Comparison of ENCODE assay signal across 18 cellular contexts in genomic region chr10:92305133-92306072, GRCh38.
"Had no signal": no experiment of that assay in that cellular context is flagged by ENCODE, and none has a peak within 500 bp of the region (broad histone marks: within the 10 kb centered on the region; RNA-seq: fewer than 3 reads in every experiment).

No MANE protein-coding gene starts in this region.

- H3K4me3 ChIP-seq: lung, pancreas, tibial artery, vagina had no signal

- H3K9me3 Mint-ChIP-seq: activated naive CD8-positive, alpha-beta T cell treated with anti-CD3 and anti-CD28 coated beads, Interleukin-2, amount 10 ng/mL, durations not matched to agents 7 days and 5 days; brain; T-helper 1 cell treated with Interleukin-12 subunit alpha and Interleukin-12 subunit beta and Interleukin-4 antibody, amounts not matched to agents 30 μg/mL and 1 μg/mL, for 36 hours had no signal

- DNase-seq: activated CD4-positive, alpha-beta T cell treated with anti-CD3 and anti-CD28 coated beads for 4 hours; activated CD8-positive, alpha-beta memory T cell treated with anti-CD3 and anti-CD28 coated beads, Interleukin-2, amount 50 U/mL, for 4 hours; activated CD8-positive, alpha-beta T cell treated with anti-CD3 and anti-CD28 coated beads, Interleukin-2, amount 10 ng/mL, durations not matched to agents 7 days and 5 days; activated naive CD8-positive, alpha-beta T cell treated with anti-CD3 and anti-CD28 coated beads, Interleukin-2, amount 10 ng/mL, durations not matched to agents 7 days and 5 days; central memory CD4-positive, alpha-beta T cell; cortex of kidney; effector CD8-positive, alpha-beta T cell; foreskin keratinocyte; glutamatergic neuron; hypothalamus; pancreas; stimulated activated CD4-positive, alpha-beta T cell treated with anti-CD3 and anti-CD28 coated beads, Interleukin-2, amount 100 ng/mL, for 24 hours; tibial artery; WERI-Rb-1 had no signal

- H3K9me3 ChIP-seq: pancreas, tibial artery, vagina had no signal

- H3K4me1 ChIP-seq: tibial artery had no signal

- H3K27me3 Mint-ChIP-seq: activated naive CD8-positive, alpha-beta T cell treated with anti-CD3 and anti-CD28 coated beads, Interleukin-2, amount 10 ng/mL, durations not matched to agents 7 days and 5 days; brain had no signal

- H3K4me3 Mint-ChIP-seq: activated CD8-positive, alpha-beta T cell treated with anti-CD3 and anti-CD28 coated beads, Interleukin-2, amount 10 ng/mL, durations not matched to agents 7 days and 5 days; activated naive CD8-positive, alpha-beta T cell treated with anti-CD3 and anti-CD28 coated beads, Interleukin-2, amount 10 ng/mL, durations not matched to agents 7 days and 5 days; brain; T-helper 1 cell treated with Interleukin-12 subunit alpha and Interleukin-12 subunit beta and Interleukin-4 antibody, amounts not matched to agents 30 μg/mL and 1 μg/mL, for 36 hours had no signal

- H3K27ac Mint-ChIP-seq: activated CD8-positive, alpha-beta T cell treated with anti-CD3 and anti-CD28 coated beads, Interleukin-2, amount 10 ng/mL, durations not matched to agents 7 days and 5 days; activated naive CD8-positive, alpha-beta T cell treated with anti-CD3 and anti-CD28 coated beads, Interleukin-2, amount 10 ng/mL, durations not matched to agents 7 days and 5 days; brain; T-helper 1 cell treated with Interleukin-12 subunit alpha and Interleukin-12 subunit beta and Interleukin-4 antibody, amounts not matched to agents 30 μg/mL and 1 μg/mL, for 36 hours had no signal

- ATAC-seq: activated CD8-positive, alpha-beta T cell treated with anti-CD3 and anti-CD28 coated beads, Interleukin-2, amount 10 ng/mL, durations not matched to agents 7 days and 5 days; foreskin keratinocyte; pancreas had no signal

- H3K36me3 ChIP-seq: pancreas, vagina had no signal

- H3K27ac ChIP-seq: foreskin keratinocyte, pancreas, tibial artery, vagina, WERI-Rb-1 had no signal

- H3K27me3 ChIP-seq: foreskin keratinocyte, pancreas, tibial artery, vagina had no signal
